In genomic region chr12:123075591-123076171, GRCh38 we compare ENCODE assay signal across 8 cellular contexts.
DNase-seq lines count a peak whose midpoint lies in the region; ATAC-seq lines count a peak whose summit lies in the region.

No MANE protein-coding gene starts in this region.

- H3K9me3 ChIP-seq in CD4-positive, alpha-beta memory T cell (ENCODE audit: control insufficient read depth in 1 of 2, low read length in 2 of 2): no peaks in the 10 kb centered on the region
- H3K9me3 ChIP-seq in HUES48 (ENCODE audit: control insufficient read depth, insufficient read depth, low read length): no peaks in the 10 kb centered on the region

- CTCF ChIA-PET in CD4-positive, alpha-beta memory T cell (lab: Charles Lee; ENCODE audit: partially characterized antibody): interaction anchor here (0.7 to 3.0 kb wide), 20 partner anchors 11 to 290 kb away, joined by 3 to 29 read pairs (median 4); partner anchors contain the start of genes ARL6IP4 and MPHOSPH9

- peaks cover 37 to 46% (median 40%) of the 10 kb centered on the region in 4 donors for H3K4me1 Mint-ChIP-seq in CD4-positive, alpha-beta memory T cell

- ATAC-seq in HG02970 (IDR thresholded peaks at IDR 0.05; ENCODE audit: low FRiP score, unreplicated experiment): no peak
- no peak for ATAC-seq in HG03439 (IDR thresholded peaks at IDR 0.05; ENCODE audit: unreplicated experiment)

- peak overlapping the region; percentile 3 to 53 for H3K4me3 ChIP-seq in CD4-positive, alpha-beta memory T cell (ENCODE audit: low read length in 2 of 2)
- H3K4me3 ChIP-seq in HUES48 (ENCODE audit: low read depth, low read length) (no peak overlapping the region), rectal smooth muscle tissue (ENCODE audit: low read length) (peak overlapping the region; percentile 43)

- no peaks in the 10 kb centered on the region for H3K27me3 ChIP-seq in CD4-positive, alpha-beta memory T cell (ENCODE audit: insufficient read depth, low read length)
- H3K27me3 ChIP-seq in HUES48 (ENCODE audit: control insufficient read depth, insufficient read depth, low read length) (no peaks in the 10 kb centered on the region), rectal smooth muscle tissue (ENCODE audit: control insufficient read depth, insufficient read depth, low read length) (no peaks in the 10 kb centered on the region)

- H3K9ac ChIP-seq in HUES48 (ENCODE audit: low read depth, low read length) (no peak overlapping the region), rectal smooth muscle tissue (ENCODE audit: low read length) (no peak overlapping the region)

- intact Hi-C loops in CD4-positive, alpha-beta memory T cell (cut with micrococcal nuclease): loop anchor here (1.0 to 5.0 kb wide), 4 partner anchors 57 to 157 kb away; partner anchors contain the start of genes MPHOSPH9, MTRFR, OGFOD2 and PITPNM2

- no peaks in the 10 kb centered on the region for H3K27me3 Mint-ChIP-seq in CD4-positive, alpha-beta memory T cell

- H3K4me3 Mint-ChIP-seq in CD4-positive, alpha-beta memory T cell: peak overlapping the region; percentile 85 to 93 (median 90)

- POLR2A ChIA-PET in CD4-positive, alpha-beta memory T cell (lab: Charles Lee; ENCODE audit: partially characterized antibody): interaction anchor here (0.7 to 3.5 kb wide), 20 partner anchors 16 to 508 kb away, joined by 3 to 34 read pairs (median 4); partner anchors contain the start of genes MPHOSPH9, MTRFR, OGFOD2 and PITPNM2

- H3K36me3 Mint-ChIP-seq in CD4-positive, alpha-beta memory T cell: no peaks in the 10 kb centered on the region

- no peaks in the 10 kb centered on the region for H3K9me3 Mint-ChIP-seq in CD4-positive, alpha-beta memory T cell

- peak overlapping the region; percentile 89 to 98 (median 97) for H3K27ac Mint-ChIP-seq in CD4-positive, alpha-beta memory T cell

- H3K4me1 ChIP-seq in CD4-positive, alpha-beta memory T cell (ENCODE audit: insufficient read depth, low read length): peaks cover 42% of the 10 kb centered on the region
- H3K4me1 ChIP-seq in HUES48 (ENCODE audit: control insufficient read depth, insufficient read depth, low read length) (peaks cover 13% of the 10 kb centered on the region; the same call in 1 of the 2 replicates), rectal smooth muscle tissue (ENCODE audit: control insufficient read depth, insufficient read depth, low read length) (peaks cover 45% of the 10 kb centered on the region)

- peak overlapping the region; percentile 60 for H3K27ac ChIP-seq in CD4-positive, alpha-beta memory T cell (ENCODE audit: low read depth, low read length)
- H3K27ac ChIP-seq in HUES48 (ENCODE audit: low read depth, low read length) (peak overlapping the region; percentile 24), rectal smooth muscle tissue (ENCODE audit: low read depth, low read length) (peak overlapping the region; percentile 78)

- H3K36me3 ChIP-seq in CD4-positive, alpha-beta memory T cell (ENCODE audit: insufficient read depth, low read length): no peaks in the 10 kb centered on the region
- no peaks in the 10 kb centered on the region for H3K36me3 ChIP-seq in HUES48 (ENCODE audit: control insufficient read depth, insufficient read depth, low read length)
- H3K36me3 ChIP-seq in rectal smooth muscle tissue (ENCODE audit: control insufficient read depth, insufficient read depth, low read length): no peaks in the 10 kb centered on the region

- peak; percentile 76 to 86 (median 80) for DNase-seq in CD4-positive, alpha-beta memory T cell
- peak; percentile 74 for DNase-seq in activated CD4-positive, alpha-beta T cell treated with anti-CD3 and anti-CD28 coated beads, Interleukin-2, amount 50 U/mL, for 1 hour
- peak; percentile 26 for DNase-seq in effector CD8-positive, alpha-beta T cell (lab: John Stamatoyannopoulos, UW)
- no peak for DNase-seq in glomerular visceral epithelial cell (ENCODE audit: extremely low spot score)

Comparison
In these comparisons a context has a peak if more than half of its experiments do, and no peak if none do; other contexts are left out.
1. H3K27ac ChIP-seq: peak in every context shown above with its lines; median percentile 78 in rectal smooth muscle tissue; 60 in CD4-positive, alpha-beta memory T cell; 24 in HUES48.